Comparison of ENCODE assay signal across 1 cellular context in genomic region chr7:2387897-2388636, GRCh38.
TF ChIP-seq lines count a peak whose summit lies in the region.

No MANE protein-coding gene starts in this region.

TF ChIP-seq in HepG2, 621 proteins besides CTCF, POLR2A, EP300 and RAD21:
- TF ChIP-seq AGO2 (optimal IDR thresholded peaks at IDR 0.05; ENCODE audit: low read depth, low read length) (peak; percentile 51), ZBTB14 (CRISPR knock-in tag; IDR thresholded peaks at IDR 0.05) (no peak), FOXO1 (CRISPR knock-in tag; IDR thresholded peaks at IDR 0.05) (no peak), ZNF660 (CRISPR knock-in tag; IDR thresholded peaks at IDR 0.05; ENCODE audit: borderline replicate concordance, low read depth) (no peak)
